In the genomic region with DNA sequence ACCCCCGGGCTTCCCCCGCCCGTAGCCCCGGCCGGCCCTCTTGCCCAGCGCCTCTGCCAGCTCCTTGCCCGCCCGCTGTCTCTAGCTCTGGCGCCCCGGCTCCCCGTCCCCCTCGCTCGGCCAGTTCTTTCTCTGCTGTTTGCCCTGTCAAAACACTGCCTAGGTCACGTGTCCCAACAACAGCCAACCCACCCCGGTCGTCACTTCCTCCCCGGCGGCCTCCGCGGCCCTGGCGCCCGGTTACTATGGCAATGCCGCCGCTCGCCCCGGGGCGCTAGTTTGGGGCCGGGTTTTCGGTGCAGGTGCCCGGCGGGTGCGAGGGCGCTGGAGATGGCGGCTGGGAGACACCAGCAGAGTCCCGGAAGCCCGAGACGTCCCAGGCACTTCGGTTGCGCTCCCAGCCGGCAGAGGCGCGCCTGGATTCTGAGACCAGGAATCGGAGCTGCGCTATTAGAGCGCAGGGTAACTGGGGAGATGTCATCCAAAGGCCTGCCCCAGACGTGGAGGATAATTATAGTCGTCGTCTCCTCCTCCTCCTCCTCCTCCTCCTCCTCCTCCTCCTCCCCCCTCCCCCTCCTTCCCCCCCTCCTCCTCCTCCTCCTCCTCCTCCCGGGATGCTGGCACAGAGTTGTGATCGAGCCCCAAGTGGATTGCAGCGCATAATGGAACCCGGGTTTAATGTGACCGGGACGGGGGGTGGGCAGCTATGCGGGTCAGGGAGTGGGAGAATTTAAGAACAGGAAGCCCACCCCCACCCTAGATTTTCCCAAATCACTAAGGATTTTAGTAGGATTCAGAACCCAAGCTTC, we compare ENCODE assay signal across 8 cellular contexts. TPM values are rescaled to one million over a fixed set of nuclear protein-coding genes. Genes with fewer than 3 reads are reported as not detected.
DNase-seq lines count a peak whose midpoint lies in the region; ATAC-seq and TF ChIP-seq lines count a peak whose summit lies in the region.

TSS of gene ATOSA (minus strand) at position 157 of the 809 bp plus-strand sequence. CDS start 1,367 bp downstream, outside the sequence.

- H3K9me3 ChIP-seq in PC-3 (ENCODE audit: low read length) (no peaks in the 10 kb centered on the region), mucosa of rectum (ENCODE audit: control insufficient read depth in 2 of 2, low read length in 2 of 2) (no peaks in the 10 kb centered on the region)

- H3K36me3 Mint-ChIP-seq in activated T-cell treated with anti-CD3 and anti-CD28 coated beads, Interleukin-2, amount 50 U/mL, for 24 hours (ENCODE audit: low read depth), result peaks cover 36% of the 10 kb centered on the region

- peaks cover 58% of the 10 kb centered on the region for H3K4me1 Mint-ChIP-seq in activated T-cell treated with anti-CD3 and anti-CD28 coated beads, Interleukin-2, amount 50 U/mL, for 24 hours (ENCODE audit: low read depth)

- ATAC-seq in GM21529 (IDR thresholded peaks at IDR 0.05; ENCODE audit: unreplicated experiment) (peak; percentile 64), PC-3 (peak; percentile 78)

- H3K27me3 ChIP-seq in PC-3 (ENCODE audit: low read length) (no peaks in the 10 kb centered on the region), mucosa of rectum (ENCODE audit: control insufficient read depth in 2 of 2, insufficient read depth in 2 of 2, low read length in 2 of 2) (no peaks in the 10 kb centered on the region)

- H3K9me2 ChIP-seq in PC-3 (replicated peaks; ENCODE audit: low read length), result no peaks in the 10 kb centered on the region

- H3K4me3 Mint-ChIP-seq in activated T-cell treated with anti-CD3 and anti-CD28 coated beads, Interleukin-2, amount 50 U/mL, for 24 hours, result peak within 1 kb of the TSS; percentile 99

- intact Hi-C loops in PC-3 (cut with micrococcal nuclease), result loop anchor here (2.0 to 5.0 kb wide), 3 partner anchors 27 to 345 kb away; partner anchors contain the start of gene ARPP19

- H3F3A ChIP-seq in PC-3 (ENCODE audit: low read length, unreplicated experiment), result no peaks in the 10 kb centered on the region

- DNase-seq in DMS114 treated with DMSO at 0.1 percent for 48 hours (lab: John Stamatoyannopoulos, UW; ENCODE audit: unreplicated experiment), result peak; percentile 78
- peak; percentile 73 for DNase-seq in PC-3
- peak; percentile 92 for DNase-seq in activated T-cell treated with anti-CD3 and anti-CD28 coated beads, Interleukin-2, amount 50 U/mL, for 24 hours
- peak; percentile 90 to 93 for DNase-seq in erythroblast (lab: John Stamatoyannopoulos, UW)
- peak; percentile 92 for DNase-seq in stimulated activated CD8-positive, alpha-beta memory T cell treated with anti-CD3 and anti-CD28 coated beads, Interleukin-4, amount 100 ng/mL, for 48 hours

- peaks cover 13% of the 10 kb centered on the region for H3K79me2 ChIP-seq in PC-3 (ENCODE audit: low read length)

- no TSS peak for BruUV-seq in PC-3 (replicated peaks; lab: Mats Ljungman, UMichigan)

- H3K27ac ChIP-seq in PC-3 (ENCODE audit: low read length) (peak within 1 kb of the TSS; percentile 73), mucosa of rectum (ENCODE audit: low read depth in 2 of 2, low read length in 2 of 2) (peak within 1 kb of the TSS; percentile 97 to 99)

- H3K4me2 ChIP-seq in PC-3 (ENCODE audit: low read length), result peak within 1 kb of the TSS; percentile 95

- H3K9me3 Mint-ChIP-seq in activated T-cell treated with anti-CD3 and anti-CD28 coated beads, Interleukin-2, amount 50 U/mL, for 24 hours, result no peaks in the 10 kb centered on the region

- H3K36me3 ChIP-seq in PC-3 (ENCODE audit: low read depth, low read length) (no peaks in the 10 kb centered on the region), mucosa of rectum (ENCODE audit: control insufficient read depth in 2 of 2, insufficient read depth in 2 of 2, low read length in 2 of 2) (peaks cover 0 to 4% of the 10 kb centered on the region in 2 donors)

- peak within 1 kb of the TSS; percentile 80 for H3K4me3 ChIP-seq in PC-3 (ENCODE audit: low read length)
- H3K4me3 ChIP-seq in mucosa of rectum (ENCODE audit: low read length in 2 of 2), result peak within 1 kb of the TSS; percentile 81 to 84

- TF ChIP-seq POLR2A in erythroblast (IDR thresholded peaks at IDR 0.05; ENCODE audit: low read length), result peak; percentile 69

- H3K4me1 ChIP-seq in PC-3 (ENCODE audit: insufficient read depth, low read length) (peaks cover 19% of the 10 kb centered on the region; the same call in 1 of the 2 replicates), mucosa of rectum (ENCODE audit: control insufficient read depth in 2 of 2, insufficient read depth in 2 of 2, low read length in 2 of 2) (peaks cover 13 to 23% of the 10 kb centered on the region in 2 donors)

- H4K20me1 ChIP-seq in PC-3 (ENCODE audit: low read length), result no peaks in the 10 kb centered on the region

- no peak for TF ChIP-seq EP300 in Ishikawa (IDR thresholded peaks at IDR 0.05; ENCODE audit: borderline replicate concordance)

- CTCF ChIA-PET in PC-3 (lab: Charles Lee), result interaction anchor here (0.7 kb wide), 1 partner anchor 21 kb away, joined by 5 read pairs; no protein-coding TSS in a partner anchor

- TF ChIP-seq RAD21 in Ishikawa (IDR thresholded peaks at IDR 0.05; ENCODE audit: low read depth), result no peak

- H3K27me3 Mint-ChIP-seq in activated T-cell treated with anti-CD3 and anti-CD28 coated beads, Interleukin-2, amount 50 U/mL, for 24 hours, result no peaks in the 10 kb centered on the region

- peak within 1 kb of the TSS; percentile 97 for H2AFZ ChIP-seq in PC-3 (ENCODE audit: low read length)

- POLR2A ChIA-PET in PC-3 (lab: Charles Lee; ENCODE audit: unreplicated experiment), result no interaction called here

- TF ChIP-seq CTCF in PC-3 (conservative IDR thresholded peaks at IDR 0.05; ENCODE audit: low read depth, low read length), result no peak

- peak within 1 kb of the TSS; percentile 98 for H3K27ac Mint-ChIP-seq in activated T-cell treated with anti-CD3 and anti-CD28 coated beads, Interleukin-2, amount 50 U/mL, for 24 hours

- H3K9ac ChIP-seq in PC-3 (ENCODE audit: low read length), result peak within 1 kb of the TSS; percentile 68
- peak within 1 kb of the TSS; percentile 83 to 90 for H3K9ac ChIP-seq in mucosa of rectum (ENCODE audit: low read depth in 1 of 2, low read length in 2 of 2)

TF ChIP-seq in Ishikawa, 13 proteins besides CTCF, POLR2A, EP300 and RAD21:
- TF ChIP-seq REST (IDR thresholded peaks at IDR 0.05; ENCODE audit: low read depth) (no peak), YY1 (IDR thresholded peaks at IDR 0.05; ENCODE audit: low read depth) (0 out of 2 replicates have a peak, but pooled peaks have one; percentile 9), TCF12 (IDR thresholded peaks at IDR 0.05; ENCODE audit: low read depth) (0 out of 2 replicates have a peak, but pooled peaks have one; percentile 14), USF1 (IDR thresholded peaks at IDR 0.05) (peak; percentile 98), TEAD4 (IDR thresholded peaks at IDR 0.05) (peak; percentile 12; the same call in 1 of the 2 replicates), CREB1 (IDR thresholded peaks at IDR 0.05; ENCODE audit: low read depth) (peak; percentile 74), ZBTB7A (IDR thresholded peaks at IDR 0.05; ENCODE audit: low read depth) (no peak)
- TF ChIP-seq, protein P1, sequence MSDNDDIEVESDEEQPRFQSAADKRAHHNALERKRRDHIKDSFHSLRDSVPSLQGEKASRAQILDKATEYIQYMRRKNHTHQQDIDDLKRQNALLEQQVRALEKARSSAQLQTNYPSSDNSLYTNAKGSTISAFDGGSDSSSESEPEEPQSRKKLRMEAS (IDR thresholded peaks at IDR 0.05), result peak; percentile 72; the same call in 1 of the 2 replicates

RNA-seq across cellular contexts. Expression of gene ATOSA, which starts in this region (rescaled TPM):
- total RNA-seq in PC-3 (2014; rRNA removed), result 6.5 and 8.7 TPM in 2 replicates

Comparison
In these comparisons a context has a peak if more than half of its experiments do, and no peak if none do; other contexts are left out.
1. Peak in every context shown above with its lines: DNase-seq, ATAC-seq, H3K4me3 ChIP-seq and H3K27ac ChIP-seq.